2 cellular contexts compared by ENCODE assay signal in the genomic region with DNA sequence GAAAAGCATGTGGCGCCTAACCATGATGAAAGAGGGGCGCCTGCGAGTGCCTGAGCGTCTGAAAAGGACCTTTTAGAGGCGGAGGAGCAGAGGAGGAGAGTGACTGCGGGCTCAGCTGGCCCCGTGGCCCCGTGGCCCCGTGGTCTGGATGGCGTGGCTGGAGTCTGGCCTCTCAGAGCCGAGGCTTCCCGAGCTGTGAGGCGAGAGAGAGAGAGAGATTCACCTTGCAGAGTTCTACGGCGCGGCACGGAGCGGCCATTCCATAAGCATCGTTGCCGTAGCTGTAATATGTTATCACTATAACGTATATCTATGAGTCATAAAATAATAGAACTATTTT.
TF ChIP-seq lines count a peak whose summit lies in the region.

No MANE protein-coding gene starts in this region.

TF ChIP-seq in SK-N-SH, 30 proteins besides CTCF, POLR2A, EP300 and RAD21 (continued from another document):
- TF ChIP-seq, protein P1, sequence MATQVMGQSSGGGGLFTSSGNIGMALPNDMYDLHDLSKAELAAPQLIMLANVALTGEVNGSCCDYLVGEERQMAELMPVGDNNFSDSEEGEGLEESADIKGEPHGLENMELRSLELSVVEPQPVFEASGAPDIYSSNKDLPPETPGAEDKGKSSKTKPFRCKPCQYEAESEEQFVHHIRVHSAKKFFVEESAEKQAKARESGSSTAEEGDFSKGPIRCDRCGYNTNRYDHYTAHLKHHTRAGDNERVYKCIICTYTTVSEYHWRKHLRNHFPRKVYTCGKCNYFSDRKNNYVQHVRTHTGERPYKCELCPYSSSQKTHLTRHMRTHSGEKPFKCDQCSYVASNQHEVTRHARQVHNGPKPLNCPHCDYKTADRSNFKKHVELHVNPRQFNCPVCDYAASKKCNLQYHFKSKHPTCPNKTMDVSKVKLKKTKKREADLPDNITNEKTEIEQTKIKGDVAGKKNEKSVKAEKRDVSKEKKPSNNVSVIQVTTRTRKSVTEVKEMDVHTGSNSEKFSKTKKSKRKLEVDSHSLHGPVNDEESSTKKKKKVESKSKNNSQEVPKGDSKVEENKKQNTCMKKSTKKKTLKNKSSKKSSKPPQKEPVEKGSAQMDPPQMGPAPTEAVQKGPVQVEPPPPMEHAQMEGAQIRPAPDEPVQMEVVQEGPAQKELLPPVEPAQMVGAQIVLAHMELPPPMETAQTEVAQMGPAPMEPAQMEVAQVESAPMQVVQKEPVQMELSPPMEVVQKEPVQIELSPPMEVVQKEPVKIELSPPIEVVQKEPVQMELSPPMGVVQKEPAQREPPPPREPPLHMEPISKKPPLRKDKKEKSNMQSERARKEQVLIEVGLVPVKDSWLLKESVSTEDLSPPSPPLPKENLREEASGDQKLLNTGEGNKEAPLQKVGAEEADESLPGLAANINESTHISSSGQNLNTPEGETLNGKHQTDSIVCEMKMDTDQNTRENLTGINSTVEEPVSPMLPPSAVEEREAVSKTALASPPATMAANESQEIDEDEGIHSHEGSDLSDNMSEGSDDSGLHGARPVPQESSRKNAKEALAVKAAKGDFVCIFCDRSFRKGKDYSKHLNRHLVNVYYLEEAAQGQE (IDR thresholded peaks at IDR 0.05; ENCODE audit: low read depth, low read length), result no peak
- TF ChIP-seq YY1 (IDR thresholded peaks at IDR 0.05; ENCODE audit: low read depth) (no peak), FOSL2 (IDR thresholded peaks at IDR 0.05; ENCODE audit: borderline replicate concordance, low read depth) (no peak), POLR2AphosphoS5 (IDR thresholded peaks at IDR 0.05; ENCODE audit: low read depth, low read length) (no peak), FOXJ3 (CRISPR knock-in tag; IDR thresholded peaks at IDR 0.05) (no peak), TAF1 (IDR thresholded peaks at IDR 0.05; ENCODE audit: borderline replicate concordance, low read depth, low read length) (no peak), NFIC (IDR thresholded peaks at IDR 0.05; ENCODE audit: borderline replicate concordance) (no peak), FOXM1 (IDR thresholded peaks at IDR 0.05; ENCODE audit: low read depth) (no peak), ELF1 (IDR thresholded peaks at IDR 0.05) (no peak)
- TF ChIP-seq, protein P2, sequence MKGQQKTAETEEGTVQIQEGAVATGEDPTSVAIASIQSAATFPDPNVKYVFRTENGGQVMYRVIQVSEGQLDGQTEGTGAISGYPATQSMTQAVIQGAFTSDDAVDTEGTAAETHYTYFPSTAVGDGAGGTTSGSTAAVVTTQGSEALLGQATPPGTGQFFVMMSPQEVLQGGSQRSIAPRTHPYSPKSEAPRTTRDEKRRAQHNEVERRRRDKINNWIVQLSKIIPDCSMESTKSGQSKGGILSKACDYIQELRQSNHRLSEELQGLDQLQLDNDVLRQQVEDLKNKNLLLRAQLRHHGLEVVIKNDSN (IDR thresholded peaks at IDR 0.05; ENCODE audit: borderline replicate concordance, low read depth), result no peak
- TF ChIP-seq, protein P3, sequence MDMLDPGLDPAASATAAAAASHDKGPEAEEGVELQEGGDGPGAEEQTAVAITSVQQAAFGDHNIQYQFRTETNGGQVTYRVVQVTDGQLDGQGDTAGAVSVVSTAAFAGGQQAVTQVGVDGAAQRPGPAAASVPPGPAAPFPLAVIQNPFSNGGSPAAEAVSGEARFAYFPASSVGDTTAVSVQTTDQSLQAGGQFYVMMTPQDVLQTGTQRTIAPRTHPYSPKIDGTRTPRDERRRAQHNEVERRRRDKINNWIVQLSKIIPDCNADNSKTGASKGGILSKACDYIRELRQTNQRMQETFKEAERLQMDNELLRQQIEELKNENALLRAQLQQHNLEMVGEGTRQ (IDR thresholded peaks at IDR 0.05; ENCODE audit: borderline replicate concordance, low read depth, low read length), result no peak
- TF ChIP-seq, protein P4, sequence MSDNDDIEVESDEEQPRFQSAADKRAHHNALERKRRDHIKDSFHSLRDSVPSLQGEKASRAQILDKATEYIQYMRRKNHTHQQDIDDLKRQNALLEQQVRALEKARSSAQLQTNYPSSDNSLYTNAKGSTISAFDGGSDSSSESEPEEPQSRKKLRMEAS (IDR thresholded peaks at IDR 0.05; ENCODE audit: low read depth), result no peak
- TF ChIP-seq, protein P5, sequence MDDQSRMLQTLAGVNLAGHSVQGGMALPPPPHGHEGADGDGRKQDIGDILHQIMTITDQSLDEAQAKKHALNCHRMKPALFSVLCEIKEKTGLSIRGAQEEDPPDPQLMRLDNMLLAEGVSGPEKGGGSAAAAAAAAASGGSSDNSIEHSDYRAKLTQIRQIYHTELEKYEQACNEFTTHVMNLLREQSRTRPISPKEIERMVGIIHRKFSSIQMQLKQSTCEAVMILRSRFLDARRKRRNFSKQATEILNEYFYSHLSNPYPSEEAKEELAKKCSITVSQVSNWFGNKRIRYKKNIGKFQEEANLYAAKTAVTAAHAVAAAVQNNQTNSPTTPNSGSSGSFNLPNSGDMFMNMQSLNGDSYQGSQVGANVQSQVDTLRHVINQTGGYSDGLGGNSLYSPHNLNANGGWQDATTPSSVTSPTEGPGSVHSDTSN (IDR thresholded peaks at IDR 0.05), result no peak
TF ChIP-seq in SK-N-SH: peak in this region for 0.

TF ChIP-seq in SK-N-SH treated with all-trans-retinoic acid at 6 μM for 48 hours, 23 proteins besides CTCF, POLR2A, EP300 and RAD21 (continued from another document):
- TF ChIP-seq, protein P6, sequence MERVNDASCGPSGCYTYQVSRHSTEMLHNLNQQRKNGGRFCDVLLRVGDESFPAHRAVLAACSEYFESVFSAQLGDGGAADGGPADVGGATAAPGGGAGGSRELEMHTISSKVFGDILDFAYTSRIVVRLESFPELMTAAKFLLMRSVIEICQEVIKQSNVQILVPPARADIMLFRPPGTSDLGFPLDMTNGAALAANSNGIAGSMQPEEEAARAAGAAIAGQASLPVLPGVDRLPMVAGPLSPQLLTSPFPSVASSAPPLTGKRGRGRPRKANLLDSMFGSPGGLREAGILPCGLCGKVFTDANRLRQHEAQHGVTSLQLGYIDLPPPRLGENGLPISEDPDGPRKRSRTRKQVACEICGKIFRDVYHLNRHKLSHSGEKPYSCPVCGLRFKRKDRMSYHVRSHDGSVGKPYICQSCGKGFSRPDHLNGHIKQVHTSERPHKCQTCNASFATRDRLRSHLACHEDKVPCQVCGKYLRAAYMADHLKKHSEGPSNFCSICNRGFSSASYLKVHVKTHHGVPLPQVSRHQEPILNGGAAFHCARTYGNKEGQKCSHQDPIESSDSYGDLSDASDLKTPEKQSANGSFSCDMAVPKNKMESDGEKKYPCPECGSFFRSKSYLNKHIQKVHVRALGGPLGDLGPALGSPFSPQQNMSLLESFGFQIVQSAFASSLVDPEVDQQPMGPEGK (CRISPR knock-in tag; IDR thresholded peaks at IDR 0.05; ENCODE audit: borderline replicate concordance), result no peak
- TF ChIP-seq TOX (CRISPR knock-in tag; IDR thresholded peaks at IDR 0.05; ENCODE audit: borderline replicate concordance) (no peak), ISL1 (CRISPR knock-in tag; IDR thresholded peaks at IDR 0.05) (no peak), SNAI2 (CRISPR knock-in tag; IDR thresholded peaks at IDR 0.05) (no peak), BACH2 (CRISPR knock-in tag; IDR thresholded peaks at IDR 0.05; ENCODE audit: borderline replicate concordance) (no peak), CSDC2 (CRISPR knock-in tag; IDR thresholded peaks at IDR 0.05) (no peak), ZNF565 (CRISPR knock-in tag; conservative IDR thresholded peaks at IDR 0.05; ENCODE audit: low read depth) (no peak)
- TF ChIP-seq, protein P7, sequence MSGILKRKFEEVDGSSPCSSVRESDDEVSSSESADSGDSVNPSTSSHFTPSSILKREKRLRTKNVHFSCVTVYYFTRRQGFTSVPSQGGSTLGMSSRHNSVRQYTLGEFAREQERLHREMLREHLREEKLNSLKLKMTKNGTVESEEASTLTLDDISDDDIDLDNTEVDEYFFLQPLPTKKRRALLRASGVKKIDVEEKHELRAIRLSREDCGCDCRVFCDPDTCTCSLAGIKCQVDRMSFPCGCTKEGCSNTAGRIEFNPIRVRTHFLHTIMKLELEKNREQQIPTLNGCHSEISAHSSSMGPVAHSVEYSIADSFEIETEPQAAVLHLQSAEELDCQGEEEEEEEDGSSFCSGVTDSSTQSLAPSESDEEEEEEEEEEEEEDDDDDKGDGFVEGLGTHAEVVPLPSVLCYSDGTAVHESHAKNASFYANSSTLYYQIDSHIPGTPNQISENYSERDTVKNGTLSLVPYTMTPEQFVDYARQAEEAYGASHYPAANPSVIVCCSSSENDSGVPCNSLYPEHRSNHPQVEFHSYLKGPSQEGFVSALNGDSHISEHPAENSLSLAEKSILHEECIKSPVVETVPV (CRISPR knock-in tag; IDR thresholded peaks at IDR 0.05), result no peak
